In genomic region chr4:102441978-102442890, GRCh38 we compare ENCODE assay signal across 20 cellular contexts.
"Had no signal": no experiment of that assay in that cellular context is flagged by ENCODE, and none has a peak within 500 bp of the region (broad histone marks: within the 10 kb centered on the region; RNA-seq: fewer than 3 reads in every experiment).

No MANE protein-coding gene starts in this region.

- DNase-seq: activated CD4-positive, alpha-beta T cell treated with anti-CD3 and anti-CD28 coated beads for 36 hours; activated CD4-positive, alpha-beta T cell treated with anti-CD3 and anti-CD28 coated beads, Interleukin-2, amount 50 U/mL, for 48 hours; activated gamma-delta T cell; dermis blood vessel endothelial cell; effector memory CD4-positive, alpha-beta T cell; left cardiac atrium; mammary epithelial cell; naive B cell; ovary; stimulated activated CD4-positive, alpha-beta T cell treated with anti-CD3 and anti-CD28 coated beads, Interleukin-4, amount 100 ng/mL, for 24 hours; stomach; testis; upper lobe of left lung had no signal

- FAIRE-seq: endothelial cell of umbilical vein, islet of Langerhans had no signal

- H3K27me3 ChIP-seq: ascending aorta, breast epithelium, esophagus muscularis mucosa, ovary, stomach, testis, upper lobe of left lung had no signal

- H3K36me3 ChIP-seq: ascending aorta, breast epithelium, esophagus muscularis mucosa, ovary, stomach, upper lobe of left lung had no signal

- ATAC-seq: activated CD4-positive, alpha-beta T cell treated with anti-CD3 and anti-CD28 coated beads for 36 hours; left cardiac atrium; sciatic nerve; stimulated activated effector memory CD8-positive, alpha-beta T cell treated with anti-CD3 and anti-CD28 coated beads, Interleukin-12 subunit alpha, Interleukin-12 subunit beta, amount 100 ng/mL, for 72 hours had no signal

- H3K9me3 ChIP-seq: ascending aorta, breast epithelium, esophagus muscularis mucosa, ovary, stomach, testis, upper lobe of left lung had no signal

- H3K4me1 ChIP-seq: ascending aorta had no signal

- H3K27ac ChIP-seq: ascending aorta, breast epithelium, esophagus muscularis mucosa, ovary, stomach, testis, upper lobe of left lung had no signal

- H3K4me3 ChIP-seq: ascending aorta, breast epithelium, esophagus muscularis mucosa, ovary, stomach, testis, upper lobe of left lung had no signal
